18 cellular contexts compared by ENCODE assay signal in the genomic region with DNA sequence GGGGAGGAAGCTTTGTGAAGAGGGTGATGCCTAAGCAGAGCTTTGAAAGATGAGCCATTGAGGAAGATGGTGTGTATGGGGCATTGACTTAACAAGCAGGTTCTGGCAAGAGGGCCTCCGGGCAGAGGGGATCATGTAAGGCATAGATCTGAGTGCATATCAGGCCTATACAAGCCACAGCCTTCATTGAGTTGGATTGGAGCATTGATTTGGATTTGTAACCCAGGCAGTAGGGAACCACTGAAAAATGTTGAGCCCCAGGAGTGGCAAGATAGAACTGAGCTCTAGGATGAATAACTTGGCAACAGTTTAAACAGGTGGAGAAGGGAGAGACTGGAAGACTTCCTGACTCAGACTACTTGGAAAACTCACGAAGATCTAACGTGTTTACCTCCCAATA.
"Had no signal": no experiment of that assay in that cellular context is flagged by ENCODE, and none has a peak within 500 bp of the region (broad histone marks: within the 10 kb centered on the region; RNA-seq: fewer than 3 reads in every experiment).

No MANE protein-coding gene starts in this region.

- H3K27me3 ChIP-seq: cardiac muscle cell, colonic mucosa, sigmoid colon, testis had no signal

- H3K27ac ChIP-seq: cardiac muscle cell, colonic mucosa, lower lobe of right lung, sigmoid colon, testis had no signal

- H3K4me3 Mint-ChIP-seq: activated CD8-positive, alpha-beta T cell treated with anti-CD3 and anti-CD28 coated beads for 36 hours; activated T-cell treated with anti-CD3 and anti-CD28 coated beads, Interleukin-2, amount 50 U/mL, for 72 hours; stimulated activated naive CD8-positive, alpha-beta T cell treated with anti-CD3 and anti-CD28 coated beads, Interleukin-15, Interleukin-2, amounts not matched to agents 100 ng/mL and 50 ng/mL, for 24 hours had no signal

- H3K36me3 ChIP-seq: cardiac muscle cell, colonic mucosa, lower lobe of right lung had no signal

- H3K9me3 ChIP-seq: colonic mucosa, lower lobe of right lung, mucosa of descending colon, sigmoid colon, testis had no signal

- H3K27ac Mint-ChIP-seq: activated CD8-positive, alpha-beta T cell treated with anti-CD3 and anti-CD28 coated beads for 36 hours; activated T-cell treated with anti-CD3 and anti-CD28 coated beads, Interleukin-2, amount 50 U/mL, for 72 hours; natural killer cell; stimulated activated naive CD8-positive, alpha-beta T cell treated with anti-CD3 and anti-CD28 coated beads, Interleukin-15, Interleukin-2, amounts not matched to agents 100 ng/mL and 50 ng/mL, for 24 hours had no signal

- H3K4me1 ChIP-seq: colonic mucosa had no signal

- H3K4me3 ChIP-seq: cardiac muscle cell, colonic mucosa, lower lobe of right lung, mucosa of descending colon, sigmoid colon, testis had no signal

- H3K36me3 Mint-ChIP-seq: natural killer cell had no signal

- ATAC-seq: activated CD8-positive, alpha-beta T cell treated with anti-CD3 and anti-CD28 coated beads for 36 hours; activated T-cell treated with anti-CD3 and anti-CD28 coated beads, Interleukin-2, amount 50 U/mL, for 72 hours; lower lobe of right lung; natural killer cell had no signal

- H3K27me3 Mint-ChIP-seq: activated CD8-positive, alpha-beta T cell treated with anti-CD3 and anti-CD28 coated beads for 36 hours; stimulated activated naive CD8-positive, alpha-beta T cell treated with anti-CD3 and anti-CD28 coated beads, Interleukin-15, Interleukin-2, amounts not matched to agents 100 ng/mL and 50 ng/mL, for 24 hours had no signal

- H3K9me3 Mint-ChIP-seq: activated CD8-positive, alpha-beta T cell treated with anti-CD3 and anti-CD28 coated beads for 36 hours; activated T-cell treated with anti-CD3 and anti-CD28 coated beads, Interleukin-2, amount 50 U/mL, for 72 hours; natural killer cell; stimulated activated naive CD8-positive, alpha-beta T cell treated with anti-CD3 and anti-CD28 coated beads, Interleukin-15, Interleukin-2, amounts not matched to agents 100 ng/mL and 50 ng/mL, for 24 hours had no signal

- DNase-seq: activated CD8-positive, alpha-beta memory T cell treated with anti-CD3 and anti-CD28 coated beads, Interleukin-2, amount 50 U/mL, for 4 hours; activated CD8-positive, alpha-beta T cell treated with anti-CD3 and anti-CD28 coated beads for 36 hours; activated gamma-delta T cell treated with Interleukin-2 at 50 U/mL for 16 hours; activated T-cell treated with anti-CD3 and anti-CD28 coated beads, Interleukin-2, amount 50 U/mL, for 72 hours; aorta; colonic mucosa; effector CD4-positive, alpha-beta T cell; hippocampal formation; lower lobe of right lung; mucosa of descending colon; natural killer cell; occipital lobe; sigmoid colon; stimulated activated CD4-positive, alpha-beta T cell treated with anti-CD3 and anti-CD28 coated beads, Interleukin-2, amount 100 ng/mL, for 48 hours; T1000; testis had no signal
